ENCODE assay signal across 8 cellular contexts in the genomic region with DNA sequence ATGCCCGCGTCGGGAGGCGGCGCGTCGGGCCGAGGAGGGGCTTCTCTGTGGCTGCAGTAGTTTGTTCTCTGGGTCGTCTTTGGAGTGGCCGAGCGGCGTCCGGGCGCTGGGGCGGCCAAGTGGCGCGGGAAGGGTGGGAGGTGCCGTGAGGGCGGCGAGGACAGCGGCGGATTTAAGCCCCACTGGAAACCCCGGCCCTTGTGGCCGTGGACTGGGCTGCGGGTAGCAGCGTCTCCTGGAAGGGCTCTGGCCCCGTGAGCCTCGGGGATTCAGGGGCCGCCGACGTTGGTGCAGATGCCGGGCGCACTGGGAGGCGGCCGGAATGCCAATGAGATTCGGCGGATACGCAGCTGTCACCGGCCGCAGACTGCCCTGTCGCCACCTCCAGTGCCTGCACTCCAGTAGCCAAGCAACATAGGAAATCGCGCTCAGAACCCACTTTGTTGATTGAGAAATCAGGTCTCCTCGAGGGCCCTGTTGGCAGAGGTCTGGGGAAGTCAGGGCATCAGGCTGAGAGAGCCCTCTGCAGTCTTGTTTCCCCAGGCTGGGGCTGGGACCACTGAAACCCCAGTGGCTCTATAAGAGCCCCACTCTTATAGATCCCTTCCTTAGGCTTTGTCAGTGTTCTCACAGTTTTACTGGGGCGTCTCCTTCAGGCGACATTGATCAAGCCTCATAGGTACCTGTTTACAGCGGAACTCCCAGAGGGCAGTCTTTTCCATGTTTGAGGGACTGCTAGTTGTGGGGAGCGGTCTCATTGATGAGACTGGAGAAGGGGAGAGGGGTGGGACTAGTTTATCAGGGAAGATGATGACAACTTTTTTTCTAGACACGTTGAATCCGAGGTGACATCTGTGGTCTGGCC. TPM values are rescaled to one million over a fixed set of nuclear protein-coding genes. Genes with fewer than 3 reads are reported as not detected.
DNase-seq lines count a peak whose midpoint lies in the region; ATAC-seq and TF ChIP-seq lines count a peak whose summit lies in the region.

No MANE protein-coding gene starts in this region.

- peak overlapping the region; percentile 85 for H3K27ac Mint-ChIP-seq in activated T-helper 17 cell treated with anti-CD3 and anti-CD28 coated beads, Interleukin-2, amount 50 U/mL, for 72 hours

- H3K4me2 ChIP-seq in MM.1S (ENCODE audit: low read depth, low read length) (peak overlapping the region; percentile 96), osteoblast (ENCODE audit: insufficient read depth, low read length) (peak overlapping the region; percentile 97)

- peak; percentile 4 for ATAC-seq in GM21786 (IDR thresholded peaks at IDR 0.05; ENCODE audit: unreplicated experiment)
- no peak for ATAC-seq in activated T-helper 17 cell treated with anti-CD3 and anti-CD28 coated beads, Interleukin-2, amount 50 U/mL, for 72 hours (replicated peaks)

- no peaks in the 10 kb centered on the region for H4K20me1 ChIP-seq in MM.1S (ENCODE audit: insufficient read depth, low read length)
- H4K20me1 ChIP-seq in osteoblast (ENCODE audit: insufficient read depth, low read length) = peaks cover 31% of the 10 kb centered on the region

- H3K4me3 Mint-ChIP-seq in activated T-helper 17 cell treated with anti-CD3 and anti-CD28 coated beads, Interleukin-2, amount 50 U/mL, for 72 hours = peak overlapping the region; percentile 88

- H3K9me3 ChIP-seq in MM.1S (replicated peaks; ENCODE audit: insufficient read depth, low read length) (no peaks in the 10 kb centered on the region), osteoblast (ENCODE audit: low read depth, low read length) (no peaks in the 10 kb centered on the region)

- H2AFZ ChIP-seq in MM.1S (ENCODE audit: low read length) = peak overlapping the region; percentile 59
- H2AFZ ChIP-seq in osteoblast (ENCODE audit: low read length) = peak overlapping the region; percentile 52

- peaks cover 32% of the 10 kb centered on the region for H3K4me1 Mint-ChIP-seq in activated T-helper 17 cell treated with anti-CD3 and anti-CD28 coated beads, Interleukin-2, amount 50 U/mL, for 72 hours

- no peaks in the 10 kb centered on the region for H3K9me3 Mint-ChIP-seq in activated T-helper 17 cell treated with anti-CD3 and anti-CD28 coated beads, Interleukin-2, amount 50 U/mL, for 72 hours

- H3K36me3 Mint-ChIP-seq in activated T-helper 17 cell treated with anti-CD3 and anti-CD28 coated beads, Interleukin-2, amount 50 U/mL, for 72 hours (ENCODE audit: low read depth) = peaks cover 43% of the 10 kb centered on the region

- H3K27me3 ChIP-seq in GM06990 (replicated peaks; ENCODE audit: control insufficient read depth, insufficient read depth, low read length) (no peaks in the 10 kb centered on the region), MM.1S (replicated peaks; ENCODE audit: insufficient read depth, low read length) (no peaks in the 10 kb centered on the region), osteoblast (ENCODE audit: insufficient read depth, low read length) (no peaks in the 10 kb centered on the region)

- peak overlapping the region; percentile 94 for H3K9ac ChIP-seq in MM.1S (ENCODE audit: low read length)

- peak overlapping the region; percentile 79 for H3K27ac ChIP-seq in MM.1S (ENCODE audit: low read length)
- peak overlapping the region; percentile 92 for H3K27ac ChIP-seq in osteoblast (ENCODE audit: low read depth, low read length)

- peaks cover 26% of the 10 kb centered on the region for H3F3A ChIP-seq in MM.1S (ENCODE audit: insufficient read depth, low read length)

- H3K79me2 ChIP-seq in MM.1S (ENCODE audit: low read length) = peaks cover 52% of the 10 kb centered on the region
- peaks cover 54% of the 10 kb centered on the region for H3K79me2 ChIP-seq in osteoblast (ENCODE audit: insufficient read depth, low read length)

- no peak for TF ChIP-seq CTCF in GM06990 (IDR thresholded peaks at IDR 0.05; ENCODE audit: insufficient read depth, low read length, poor library complexity, severe bottlenecking)
- 0 out of 2 replicates have a peak, but pooled peaks have one; percentile 9 for TF ChIP-seq CTCF in MM.1S (IDR thresholded peaks at IDR 0.05; ENCODE audit: low read length)
- TF ChIP-seq CTCF in osteoblast (IDR thresholded peaks at IDR 0.05; ENCODE audit: extremely low read depth, low read depth, low read length) = no peak

- H3K36me3 ChIP-seq in GM06990 (ENCODE audit: control insufficient read depth, insufficient read depth, low read length) (peaks cover 4% of the 10 kb centered on the region), MM.1S (replicated peaks; ENCODE audit: insufficient read depth, low read length) (no peaks in the 10 kb centered on the region), osteoblast (ENCODE audit: insufficient read depth, low read length) (peaks cover 28% of the 10 kb centered on the region)

- no peaks in the 10 kb centered on the region for H3K27me3 Mint-ChIP-seq in activated T-helper 17 cell treated with anti-CD3 and anti-CD28 coated beads, Interleukin-2, amount 50 U/mL, for 72 hours

- DNase-seq in GM06990 (ENCODE audit: extremely low read depth, insufficient read length) (no peak), MM.1S (peak; percentile 49), germinal center (ENCODE audit: low spot score) (peak; percentile 32), osteoblast (ENCODE audit: insufficient read length, low spot score, missing footprints) (peak; percentile 87), occipital lobe (lab: John Stamatoyannopoulos, UW) (no peak), NCI-H1436 (lab: John Stamatoyannopoulos, UW) (no peak)

- peak overlapping the region; percentile 92 for H3K4me3 ChIP-seq in GM06990 (replicated peaks; ENCODE audit: low read depth, low read length)
- H3K4me3 ChIP-seq in MM.1S (ENCODE audit: low read length) = peak overlapping the region; percentile 82
- peak overlapping the region; percentile 91 for H3K4me3 ChIP-seq in osteoblast (ENCODE audit: insufficient read depth, low read length)

- peaks cover 45% of the 10 kb centered on the region for H3K4me1 ChIP-seq in MM.1S (ENCODE audit: low read length)
- peaks cover 47% of the 10 kb centered on the region for H3K4me1 ChIP-seq in osteoblast (ENCODE audit: insufficient read depth, low read length)

- no peaks in the 10 kb centered on the region for H3K9me2 ChIP-seq in MM.1S (replicated peaks; ENCODE audit: insufficient read depth, low read length)

RNA-seq across cellular contexts. Expression of a gene that starts 0.6 kb away (rescaled TPM):
- 1 to 10 TPM; 7.5 to 9.6 TPM for total RNA-seq in activated T-helper 17 cell treated with anti-CD3 and anti-CD28 coated beads, Interleukin-2, amount 50 U/mL, for 72 hours
- total RNA-seq in osteoblast (13.0 and 14.5 TPM in 2 replicates), occipital lobe (15.4 TPM)

RNA-seq across cellular contexts. Expression of a gene that starts 12.0 kb away (rescaled TPM):
- total RNA-seq in activated T-helper 17 cell treated with anti-CD3 and anti-CD28 coated beads, Interleukin-2, amount 50 U/mL, for 72 hours = 10 to 100 TPM; 25.0 to 43.7 TPM
- total RNA-seq in osteoblast = 12.7 and 18.5 TPM in 2 replicates
- 23.6 TPM for total RNA-seq in occipital lobe

RNA-seq across cellular contexts. Expression of a gene that starts 58.7 kb away (rescaled TPM):
- total RNA-seq in activated T-helper 17 cell treated with anti-CD3 and anti-CD28 coated beads, Interleukin-2, amount 50 U/mL, for 72 hours = 10 to 100 TPM; 11.5 to 14.3 TPM
- 9.4 and 14.1 TPM in 2 replicates for total RNA-seq in osteoblast
- total RNA-seq in occipital lobe = 96.5 TPM

Comparison
In these comparisons a context has a peak if more than half of its experiments do, and no peak if none do; other contexts are left out.
1. DNase-seq: peak in MM.1S (single experiment), germinal center (single experiment) and osteoblast (single experiment); none in GM06990 (single experiment), occipital lobe (single experiment) and NCI-H1436 (single experiment).
2. Peak in every context shown above with its lines, with median percentiles within 50 percentile points of each other: H3K4me3 ChIP-seq.